8 cellular contexts compared by ENCODE assay signal in the genomic region with DNA sequence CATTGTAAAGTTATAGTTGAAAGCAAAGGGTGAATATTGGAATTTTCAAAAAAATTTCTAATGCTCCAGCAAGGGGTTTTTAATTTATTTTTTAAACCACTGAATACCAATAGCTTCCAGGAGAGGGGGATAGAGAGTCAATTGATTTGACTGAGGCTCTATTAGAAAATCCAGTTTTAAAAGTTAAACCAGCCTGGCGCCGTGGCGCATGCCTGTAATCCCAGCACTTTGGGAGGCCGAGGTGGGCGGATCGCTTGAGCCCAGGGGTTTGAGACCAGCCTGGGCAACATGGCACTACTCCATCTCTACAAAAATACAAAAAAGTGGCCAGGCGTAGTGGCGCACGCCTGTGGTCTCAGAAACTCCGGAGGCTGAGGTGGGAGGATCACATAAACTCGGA.
DNase-seq lines count a peak whose midpoint lies in the region; ATAC-seq and TF ChIP-seq lines count a peak whose summit lies in the region.

No MANE protein-coding gene starts in this region.

- TF ChIP-seq CTCF in NB4 (IDR thresholded peaks at IDR 0.05; ENCODE audit: low read depth, low read length) (peak; percentile 54), choroid plexus epithelial cell (conservative IDR thresholded peaks at IDR 0.05; ENCODE audit: low read depth, low read length) (peak; percentile 62)

- no peaks in the 10 kb centered on the region for H3K79me1 ChIP-seq in mesendoderm (ENCODE audit: low read length)

- no peaks in the 10 kb centered on the region for H3K79me2 ChIP-seq in mesendoderm (ENCODE audit: control insufficient read depth, insufficient read depth, low read length)

- no peaks in the 10 kb centered on the region for H3K36me3 ChIP-seq in mesendoderm (ENCODE audit: control insufficient read depth, insufficient read depth, low read length)

- H3K4me3 ChIP-seq in NB4 (ENCODE audit: low read depth, low read length), result no peak overlapping the region
- H3K4me3 ChIP-seq in choroid plexus epithelial cell (ENCODE audit: low read depth, low read length), result no peak overlapping the region
- H3K4me3 ChIP-seq in mesendoderm (ENCODE audit: low read length), result no peak overlapping the region

- H4K5ac ChIP-seq in mesendoderm (ENCODE audit: low read length), result no peak overlapping the region

- no CpG with 5 or more reads among the region's 11 CpGs for WGBS in mesendoderm (ENCODE audit: extremely low coverage, insufficient coverage, low lambda C conversion rate)

- no peak overlapping the region for H3K23ac ChIP-seq in mesendoderm (ENCODE audit: low read length)

- H3K4me2 ChIP-seq in mesendoderm (ENCODE audit: low read length), result no peak overlapping the region

- no peak overlapping the region for H2AK5ac ChIP-seq in mesendoderm (ENCODE audit: low read length)

- H3K4ac ChIP-seq in mesendoderm (ENCODE audit: low read depth, low read length), result peak overlapping the region; percentile 18

- H3K9ac ChIP-seq in mesendoderm (ENCODE audit: low read length), result no peak overlapping the region

- H2BK5ac ChIP-seq in mesendoderm (ENCODE audit: low read length), result no peak overlapping the region

- H3K18ac ChIP-seq in mesendoderm (ENCODE audit: low read length), result no peak overlapping the region

- H3K27ac ChIP-seq in mesendoderm (ENCODE audit: low read depth, low read length), result no peak overlapping the region

- no peak overlapping the region for H2BK15ac ChIP-seq in mesendoderm (replicated peaks; ENCODE audit: low read depth)

- no peak overlapping the region for H2BK120ac ChIP-seq in mesendoderm (ENCODE audit: low read depth, low read length)

- H4K8ac ChIP-seq in mesendoderm (ENCODE audit: low read depth, low read length), result no peak overlapping the region

- ATAC-seq in HG02840 (IDR thresholded peaks at IDR 0.05; ENCODE audit: low FRiP score, unreplicated experiment), result no peak

- no peaks in the 10 kb centered on the region for H3K4me1 ChIP-seq in mesendoderm (ENCODE audit: control insufficient read depth, low read depth, low read length)

- peak overlapping the region; percentile 26 for H3K56ac ChIP-seq in mesendoderm (ENCODE audit: low read length)

- DNase-seq in NCI-H1417 (lab: John Stamatoyannopoulos, UW), result peak; percentile 16 to 62 (median 20)
- DNase-seq in NCI-H1417 treated with DMSO at 0.1 percent for 48 hours (lab: John Stamatoyannopoulos, UW), result no peak
- DNase-seq in NB4 (ENCODE audit: low read depth), result peak; percentile 45
- DNase-seq in choroid plexus epithelial cell (ENCODE audit: low read depth), result peak; percentile 67
- DNase-seq in mesendoderm, result peak; percentile 49
- no peak for DNase-seq in amniotic stem cell (lab: John Stamatoyannopoulos, UW)
- DNase-seq in NCI-H345 (lab: John Stamatoyannopoulos, UW), result no peak

- no peak for TF ChIP-seq POLR2A in NB4 (IDR thresholded peaks at IDR 0.05; ENCODE audit: extremely low read depth, insufficient read length)

- no peaks in the 10 kb centered on the region for H3K27me3 ChIP-seq in mesendoderm (ENCODE audit: insufficient read depth, low read length, poor library complexity)

Comparison
In these comparisons a context has a peak if more than half of its experiments do, and no peak if none do; other contexts are left out.
1. DNase-seq: peak in NCI-H1417 (3 of 3), NB4 (single experiment), choroid plexus epithelial cell (single experiment) and mesendoderm (single experiment); none in NCI-H1417 treated with DMSO at 0.1 percent for 48 hours (single experiment), amniotic stem cell (single experiment) and NCI-H345 (single experiment).